ENCODE assay signal across 27 cellular contexts in the genomic region with DNA sequence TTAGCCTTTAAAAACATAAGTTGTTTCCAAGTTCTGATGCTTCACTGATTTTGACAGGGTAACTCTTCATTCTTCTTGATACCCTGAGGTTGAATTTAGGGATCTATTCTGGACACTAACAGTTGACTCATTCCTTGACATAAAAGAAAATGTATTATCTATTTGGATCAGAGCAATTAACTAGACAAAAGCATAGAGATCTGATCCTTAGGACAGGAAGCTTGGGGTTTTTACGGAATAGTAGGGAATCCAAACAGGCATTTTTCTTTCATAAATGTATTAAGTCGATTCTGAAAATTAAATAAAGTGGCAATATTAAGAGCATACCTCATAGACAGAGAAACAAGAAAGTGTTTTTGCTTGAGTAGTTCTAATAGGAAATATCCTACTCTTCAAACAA.
"Had no signal": no experiment of that assay in that cellular context is flagged by ENCODE, and none has a peak within 500 bp of the region (broad histone marks: within the 10 kb centered on the region; RNA-seq: fewer than 3 reads in every experiment).

No MANE protein-coding gene starts in this region.

- FAIRE-seq: endothelial cell of umbilical vein had no signal

- H3K27ac ChIP-seq: ascending aorta, coronary artery, heart left ventricle, parathyroid adenoma, psoas muscle, right atrium auricular region, suprapubic skin, tibial artery, upper lobe of right lung, WERI-Rb-1 had no signal

- DNase-seq: activated CD4-positive, alpha-beta memory T cell treated with anti-CD3 and anti-CD28 coated beads for 36 hours; activated CD4-positive, alpha-beta T cell treated with anti-CD3 and anti-CD28 coated beads, Interleukin-2, amount 10 ng/mL, durations not matched to agents 24 days and 14 days; activated CD8-positive, alpha-beta memory T cell treated with anti-CD3 and anti-CD28 coated beads, Interleukin-2, amount 50 U/mL, for 4 hours; activated effector memory CD4-positive, alpha-beta T cell treated with anti-CD3 and anti-CD28 coated beads, Interleukin-2, amount 50 U/mL, for 16 hours; activated naive CD4-positive, alpha-beta T cell treated with anti-CD3 and anti-CD28 coated beads for 36 hours; activated naive CD8-positive, alpha-beta T cell treated with anti-CD3 and anti-CD28 coated beads for 36 hours; activated T-cell treated with anti-CD3 and anti-CD28 coated beads, Interleukin-2, amount 50 U/mL, for 1 hour; heart left ventricle; midbrain; naive thymus-derived CD4-positive, alpha-beta T cell; occipital lobe; psoas muscle; stimulated activated CD4-positive, alpha-beta T cell treated with anti-CD3 and anti-CD28 coated beads, Interleukin-15, amount 100 ng/mL, for 24 hours; stimulated activated CD4-positive, alpha-beta T cell treated with anti-CD3 and anti-CD28 coated beads, Interleukin-2, amount 100 ng/mL, for 24 hours; stimulated activated naive B cell treated with anti-CD40 and anti-IgM and Interleukin-4, amounts not matched to agents 10 μg/mL and 1 μg/mL and 100 μg/mL, for 72 hours; T1000; tibial artery; upper lobe of right lung; WERI-Rb-1 had no signal

- H3K4me1 ChIP-seq: ascending aorta, heart left ventricle, parathyroid adenoma, psoas muscle, right atrium auricular region, suprapubic skin, tibial artery, upper lobe of right lung had no signal

- ATAC-seq: activated CD4-positive, CD25-positive, alpha-beta regulatory T cell treated with anti-CD3 and anti-CD28 coated beads, Interleukin-2, amount 50 U/mL, for 24 hours; esophagus mucosa; heart left ventricle; naive thymus-derived CD4-positive, alpha-beta T cell; psoas muscle; stimulated activated naive B cell treated with anti-CD40 and anti-IgM and Interleukin-4, amounts not matched to agents 10 μg/mL and 1 μg/mL and 100 μg/mL, for 72 hours; upper lobe of right lung had no signal

- H3K4me3 ChIP-seq: ascending aorta, coronary artery, heart left ventricle, psoas muscle, right atrium auricular region, suprapubic skin, tibial artery, upper lobe of right lung had no signal

- H3K9me3 ChIP-seq: ascending aorta, heart left ventricle, psoas muscle, right atrium auricular region, suprapubic skin, tibial artery, upper lobe of right lung had no signal
